Comparison of ENCODE assay signal across 8 cellular contexts in genomic region chr7:24812313-24812945, GRCh38. TPM values are rescaled to one million over a fixed set of nuclear protein-coding genes. Genes with fewer than 3 reads are reported as not detected.
DNase-seq lines count a peak whose midpoint lies in the region; ATAC-seq and TF ChIP-seq lines count a peak whose summit lies in the region.

No MANE protein-coding gene starts in this region.

- H3K36me3 ChIP-seq in right atrium auricular region (no peaks in the 10 kb centered on the region), sigmoid colon (no peaks in the 10 kb centered on the region)

- intact Hi-C loops in sigmoid colon (cut with DNase I), result loop anchor here (2.0 kb wide), 1 partner anchor 256 kb away; no protein-coding TSS in a partner anchor

- no peaks in the 10 kb centered on the region for H3K27me3 Mint-ChIP-seq in activated naive CD8-positive, alpha-beta T cell treated with anti-CD3 and anti-CD28 coated beads, Interleukin-2, amount 50 U/mL, for 24 hours

- TF ChIP-seq EP300 in sigmoid colon (IDR thresholded peaks at IDR 0.05), result no peak

- DNase-seq in ELR (ENCODE audit: low read depth) (peak; percentile 63), RWPE1 (ENCODE audit: low spot score) (peak; percentile 60), right atrium auricular region (ENCODE audit: low spot score) (no peak), sigmoid colon (no peak), cerebellar nuclear complex (lab: John Stamatoyannopoulos, UW) (no peak)
- peak; percentile 48 for DNase-seq in activated naive CD8-positive, alpha-beta T cell treated with anti-CD3 and anti-CD28 coated beads, Interleukin-2, amount 50 U/mL, for 24 hours

- H3K9me3 Mint-ChIP-seq in activated naive CD8-positive, alpha-beta T cell treated with anti-CD3 and anti-CD28 coated beads, Interleukin-2, amount 50 U/mL, for 24 hours, result no peaks in the 10 kb centered on the region

- H3K4me1 ChIP-seq in right atrium auricular region, result no peaks in the 10 kb centered on the region
- no peaks in the 10 kb centered on the region for H3K4me1 ChIP-seq in sigmoid colon

- TF ChIP-seq CTCF in RWPE1 (conservative IDR thresholded peaks at IDR 0.05; ENCODE audit: low read depth) (peak; percentile 96), right atrium auricular region (IDR thresholded peaks at IDR 0.05) (peak; percentile 84 to 88), sigmoid colon (IDR thresholded peaks at IDR 0.05) (peak; percentile 47 to 87 (median 70))

- POLR2A ChIA-PET in RWPE1 (lab: Yijun Ruan, JAX; ENCODE audit: low non-redundant PET), result no interaction called here

- CTCF ChIA-PET in RWPE1 (lab: Yijun Ruan, JAX), result interaction anchor here (0.5 to 2.3 kb wide), 37 partner anchors 8 to 1357 kb away, joined by 3 to 28 read pairs (median 4); partner anchors contain the start of gene OSBPL3

- peaks cover 65% of the 10 kb centered on the region for H3K36me3 Mint-ChIP-seq in activated naive CD8-positive, alpha-beta T cell treated with anti-CD3 and anti-CD28 coated beads, Interleukin-2, amount 50 U/mL, for 24 hours (ENCODE audit: low read depth)

- H3K4me3 ChIP-seq in right atrium auricular region, result no peak overlapping the region
- H3K4me3 ChIP-seq in sigmoid colon, result no peak overlapping the region

- ATAC-seq in HG03095 (IDR thresholded peaks at IDR 0.05; ENCODE audit: unreplicated experiment) (peak; percentile 54), HG02571 (IDR thresholded peaks at IDR 0.05; ENCODE audit: unreplicated experiment) (no peak)
- peak; percentile 63 for ATAC-seq in activated naive CD8-positive, alpha-beta T cell treated with anti-CD3 and anti-CD28 coated beads, Interleukin-2, amount 50 U/mL, for 24 hours

- H3K27ac ChIP-seq in RWPE1 (no peak overlapping the region), right atrium auricular region (no peak overlapping the region), sigmoid colon (no peak overlapping the region)

- H3K27ac Mint-ChIP-seq in activated naive CD8-positive, alpha-beta T cell treated with anti-CD3 and anti-CD28 coated beads, Interleukin-2, amount 50 U/mL, for 24 hours, result no peak overlapping the region

- H3K4me3 Mint-ChIP-seq in activated naive CD8-positive, alpha-beta T cell treated with anti-CD3 and anti-CD28 coated beads, Interleukin-2, amount 50 U/mL, for 24 hours, result no peak overlapping the region

- H3K9me3 ChIP-seq in right atrium auricular region (no peaks in the 10 kb centered on the region), sigmoid colon (no peaks in the 10 kb centered on the region)

- 53 to 60% methylated on average over 4 of the region's 4 CpGs for WGBS in sigmoid colon, 2 donors

- TF ChIP-seq POLR2A in sigmoid colon (IDR thresholded peaks at IDR 0.05), result no peak

- H3K27me3 ChIP-seq in right atrium auricular region (no peaks in the 10 kb centered on the region), sigmoid colon (no peaks in the 10 kb centered on the region)

- H3K4me1 Mint-ChIP-seq in activated naive CD8-positive, alpha-beta T cell treated with anti-CD3 and anti-CD28 coated beads, Interleukin-2, amount 50 U/mL, for 24 hours, result no peaks in the 10 kb centered on the region

RNA-seq across cellular contexts. Expression of gene GSDME, which starts 55.2 kb away (rescaled TPM):
- total RNA-seq in right atrium auricular region (10 to 100 TPM in 1 of 2 donors, 1 to 10 TPM in 1; 7.7 to 11.9 TPM), sigmoid colon (10 to 100 TPM in 3 of 4 donors, 1 to 10 TPM in 1; 7.1 to 11.9 (median 11.0) TPM)
- polyA plus RNA-seq in sigmoid colon, result 1 to 10 TPM; 1.6 to 4.2 (median 2.6) TPM

Comparison
In these comparisons a context has a peak if more than half of its experiments do, and no peak if none do; other contexts are left out.
1. DNase-seq: peak in ELR (single experiment), RWPE1 (single experiment) and activated naive CD8-positive, alpha-beta T cell treated with anti-CD3 and anti-CD28 coated beads, Interleukin-2, amount 50 U/mL, for 24 hours (single experiment); none in right atrium auricular region (single experiment), sigmoid colon (single experiment) and cerebellar nuclear complex (0 of 2).
2. Peak in every context shown above with its lines, with median percentiles within 50 percentile points of each other: CTCF ChIP-seq.